Comparison of ENCODE assay signal across 21 cellular contexts in the genomic region with DNA sequence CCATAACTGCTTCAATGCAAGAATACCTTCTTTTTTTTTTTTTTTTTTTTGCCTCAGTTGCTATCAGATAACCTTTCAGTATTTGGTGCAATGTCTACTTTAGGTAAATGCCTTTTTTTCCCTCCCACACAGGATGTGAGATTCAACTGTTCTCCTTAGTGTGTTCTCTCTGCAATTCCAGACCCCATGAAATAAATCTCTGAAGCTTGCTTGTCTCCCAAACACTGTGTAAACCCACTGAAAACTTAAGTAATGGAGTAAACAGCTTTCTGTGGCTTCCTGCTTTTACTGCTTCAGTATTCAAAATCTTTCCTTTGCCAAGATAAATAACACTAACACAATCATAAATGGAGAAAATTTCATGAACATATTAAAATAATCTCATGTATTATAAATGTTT. TPM values are rescaled to one million over a fixed set of nuclear protein-coding genes. Genes with fewer than 3 reads are reported as not detected.
DNase-seq lines count a peak whose midpoint lies in the region; ATAC-seq and TF ChIP-seq lines count a peak whose summit lies in the region.
"Had no signal": no experiment of that assay in that cellular context is flagged by ENCODE, and none has a peak within 500 bp of the region (broad histone marks: within the 10 kb centered on the region; RNA-seq: fewer than 3 reads in every experiment).

No MANE protein-coding gene starts in this region.

- no peak for TF ChIP-seq CTCF in AG10803 (conservative IDR thresholded peaks at IDR 0.05; ENCODE audit: low read length)
- TF ChIP-seq CTCF in IMR-90 (conservative IDR thresholded peaks at IDR 0.05; ENCODE audit: low read depth, low read length): no peak
- no peak for TF ChIP-seq CTCF in nephron (IDR thresholded peaks at IDR 0.05; ENCODE audit: unreplicated experiment in 3 of 3)
- TF ChIP-seq CTCF in left lung (IDR thresholded peaks at IDR 0.05): no peak

- H4K20me1 ChIP-seq in IMR-90 (ENCODE audit: insufficient read depth, low read length): no peaks in the 10 kb centered on the region

- no peak overlapping the region for H2BK15ac ChIP-seq in IMR-90 (ENCODE audit: low read depth, low read length)

- H2BK20ac ChIP-seq in IMR-90 (ENCODE audit: low read depth, low read length): no peak overlapping the region

- BruUV-seq in IMR-90 (replicated peaks; lab: Mats Ljungman, UMichigan): no TSS peak

- no peak overlapping the region for H3K4ac ChIP-seq in IMR-90 (ENCODE audit: low read depth, low read length)

- H3K14ac ChIP-seq in IMR-90 (replicated peaks; ENCODE audit: low read depth, low read length): no peak overlapping the region

- no peaks in the 10 kb centered on the region for H3K9me1 ChIP-seq in IMR-90 (ENCODE audit: insufficient read depth, low read length)

- no peaks in the 10 kb centered on the region for H3K27me3 Mint-ChIP-seq in nephron (ENCODE audit: low read depth)

- H4K8ac ChIP-seq in IMR-90 (ENCODE audit: low read depth in 2 of 2, low read length in 2 of 2): no peak overlapping the region

- H3K27me3 ChIP-seq in IMR-90 (ENCODE audit: control insufficient read depth, insufficient read depth, low read length): no peaks in the 10 kb centered on the region
- H3K27me3 ChIP-seq in endocrine pancreas (ENCODE audit: control insufficient read depth, insufficient read depth, low read length): no peaks in the 10 kb centered on the region
- no peaks in the 10 kb centered on the region for H3K27me3 ChIP-seq in left lung

- no peak overlapping the region for H3K4me2 ChIP-seq in IMR-90 (ENCODE audit: low read depth, low read length)

- peak overlapping the region; percentile 17 to 48 (median 48) for H3K27ac Mint-ChIP-seq in nephron

- TF ChIP-seq RAD21 in IMR-90 (IDR thresholded peaks at IDR 0.05; ENCODE audit: low read length): no peak

- H3K4me3 ChIP-seq in AG10803 (ENCODE audit: low read length) (no peak overlapping the region), IMR-90 (ENCODE audit: insufficient read depth, low read depth, low read length) (no peak overlapping the region), endocrine pancreas (ENCODE audit: control insufficient read depth, insufficient read depth, low read length) (peak overlapping the region; percentile 10), left lung (no peak overlapping the region)
- H3K4me3 ChIP-seq: GM23248 had no signal

- H3K23ac ChIP-seq in IMR-90 (ENCODE audit: low read depth, low read length): no peak overlapping the region

- H3K9ac ChIP-seq in IMR-90 (ENCODE audit: low read depth, low read length) (no peak overlapping the region), endocrine pancreas (ENCODE audit: control insufficient read depth, insufficient read depth, low read length) (no peak overlapping the region)
- H3K9ac ChIP-seq: GM23248 had no signal

- H2AFZ ChIP-seq in IMR-90 (replicated peaks; ENCODE audit: low read length, poor library complexity): no peak overlapping the region
- H2AFZ ChIP-seq: GM23248 had no signal

- H2AK9ac ChIP-seq in IMR-90 (replicated peaks; ENCODE audit: low read depth, low read length, poor library complexity): no peak overlapping the region

- in situ Hi-C loops in IMR-90 (cut with MboI; ENCODE audit: low sequenced_read_pairs): no loop called here

- H4K91ac ChIP-seq in IMR-90 (ENCODE audit: insufficient read depth, low read depth, low read length): no peak overlapping the region

- H2BK5ac ChIP-seq in IMR-90 (ENCODE audit: low read depth, low read length, poor library complexity, severe bottlenecking): no peak overlapping the region

- no peaks in the 10 kb centered on the region for H3K36me3 Mint-ChIP-seq in nephron (ENCODE audit: low read depth)

- no peaks in the 10 kb centered on the region for H3K79me1 ChIP-seq in IMR-90 (ENCODE audit: low read depth in 1 of 2, low read length in 2 of 2)

- H3K4me1 ChIP-seq in IMR-90 (ENCODE audit: control insufficient read depth, insufficient read depth, low read length) (no peaks in the 10 kb centered on the region), endocrine pancreas (ENCODE audit: control insufficient read depth, insufficient read depth, low read length) (peaks cover 15% of the 10 kb centered on the region), left lung (no peaks in the 10 kb centered on the region)
- H3K4me1 ChIP-seq: Caco-2 had no signal

- POLR2A ChIA-PET in IMR-90 (lab: Charles Lee; ENCODE audit: unreplicated experiment): no interaction called here

- intact Hi-C loops in IMR-90 (cut with micrococcal nuclease) (no loop called here), left lung (cut with DNase I) (no loop called here)

- TF ChIP-seq POLR2A in IMR-90 (IDR thresholded peaks at IDR 0.05; ENCODE audit: low read depth, low read length): no peak

- H3K56ac ChIP-seq in IMR-90 (ENCODE audit: extremely low read depth, insufficient read depth, low read length): no peak overlapping the region

- H2AK5ac ChIP-seq in IMR-90 (ENCODE audit: low read depth, low read length): no peak overlapping the region

- H3K36me3 ChIP-seq in IMR-90 (ENCODE audit: control insufficient read depth, insufficient read depth, low read length) (no peaks in the 10 kb centered on the region), endocrine pancreas (ENCODE audit: control insufficient read depth, insufficient read depth, low read length) (no peaks in the 10 kb centered on the region), left lung (no peaks in the 10 kb centered on the region)

- H3K4me3 Mint-ChIP-seq in nephron: no peak overlapping the region

- DNase-seq in AG10803 (ENCODE audit: low read depth): peak; percentile 2
- no peak for DNase-seq in IMR-90
- no peak for DNase-seq in left lung
- DNase-seq in HuH-7.5 (ENCODE audit: low spot score): no peak
- DNase-seq in iPS-NIHi11 (ENCODE audit: low spot score): no peak
- DNase-seq: ACHN, Caco-2, DMS153, GM23248, HCEC 1CT, KG1, NCI-H1048, NCI-H2081 treated with DMSO at 0.1 percent for 48 hours, NCI-H345, NCI-H526, OCI-M1, SIG-M5 had no signal

- no peak overlapping the region for H4K5ac ChIP-seq in IMR-90 (ENCODE audit: low read depth, low read length)

- H3K18ac ChIP-seq in IMR-90 (ENCODE audit: low read depth, low read length): peak overlapping the region; percentile 9; the same call in 1 of the 2 replicates

- ATAC-seq in IMR-90 (ENCODE audit: low read depth) (no peak), left lung (no peak)

- no peak overlapping the region for H3K27ac ChIP-seq in IMR-90 (ENCODE audit: insufficient read depth, low read length)
- no peak overlapping the region for H3K27ac ChIP-seq in left lung
- H3K27ac ChIP-seq: GM23248 had no signal

- dilution Hi-C loops in IMR-90 (cut with HindIII; ENCODE audit: low sequenced_read_pairs, unreplicated experiment): no loop called here

- CTCF ChIA-PET in IMR-90 (lab: Yijun Ruan, JAX): no interaction called here

- no peak overlapping the region for H2BK120ac ChIP-seq in IMR-90 (ENCODE audit: low read depth, low read length)

- H3K4me1 Mint-ChIP-seq in nephron: peaks cover 14% of the 10 kb centered on the region

- no peaks in the 10 kb centered on the region for H3K9me3 ChIP-seq in IMR-90 (ENCODE audit: control insufficient read depth, insufficient read depth, low read length)
- no peaks in the 10 kb centered on the region for H3K9me3 ChIP-seq in endocrine pancreas (ENCODE audit: control insufficient read depth, low read length)
- no peaks in the 10 kb centered on the region for H3K9me3 ChIP-seq in left lung
- H3K9me3 ChIP-seq: Caco-2 had no signal

- no peaks in the 10 kb centered on the region for H3K9me3 Mint-ChIP-seq in nephron

TF ChIP-seq in IMR-90, 13 proteins besides CTCF, POLR2A, EP300 and RAD21:
- TF ChIP-seq, protein P1, sequence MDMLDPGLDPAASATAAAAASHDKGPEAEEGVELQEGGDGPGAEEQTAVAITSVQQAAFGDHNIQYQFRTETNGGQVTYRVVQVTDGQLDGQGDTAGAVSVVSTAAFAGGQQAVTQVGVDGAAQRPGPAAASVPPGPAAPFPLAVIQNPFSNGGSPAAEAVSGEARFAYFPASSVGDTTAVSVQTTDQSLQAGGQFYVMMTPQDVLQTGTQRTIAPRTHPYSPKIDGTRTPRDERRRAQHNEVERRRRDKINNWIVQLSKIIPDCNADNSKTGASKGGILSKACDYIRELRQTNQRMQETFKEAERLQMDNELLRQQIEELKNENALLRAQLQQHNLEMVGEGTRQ (IDR thresholded peaks at IDR 0.05; ENCODE audit: low read depth, low read length): no peak
- TF ChIP-seq MAFK (IDR thresholded peaks at IDR 0.05; ENCODE audit: low read depth, low read length) (no peak), MAZ (IDR thresholded peaks at IDR 0.05; ENCODE audit: borderline replicate concordance, low read depth, low read length) (no peak), SMC3 (IDR thresholded peaks at IDR 0.05; ENCODE audit: low read depth, low read length) (no peak), CHD1 (IDR thresholded peaks at IDR 0.05; ENCODE audit: low read depth, low read length) (no peak), BHLHE40 (IDR thresholded peaks at IDR 0.05; ENCODE audit: low read depth, low read length) (no peak), RCOR1 (IDR thresholded peaks at IDR 0.05; ENCODE audit: insufficient replicate concordance, low read length) (no peak), FOS (IDR thresholded peaks at IDR 0.05; ENCODE audit: low read depth, low read length) (no peak), CEBPB (IDR thresholded peaks at IDR 0.05; ENCODE audit: low read depth, low read length) (no peak), RFX5 (IDR thresholded peaks at IDR 0.05; ENCODE audit: low read depth, low read length) (no peak), NFE2L2 (IDR thresholded peaks at IDR 0.05; ENCODE audit: low read depth, low read length) (no peak), MXI1 (IDR thresholded peaks at IDR 0.05; ENCODE audit: borderline replicate concordance, low read depth, low read length) (no peak)
- TF ChIP-seq, protein P2, sequence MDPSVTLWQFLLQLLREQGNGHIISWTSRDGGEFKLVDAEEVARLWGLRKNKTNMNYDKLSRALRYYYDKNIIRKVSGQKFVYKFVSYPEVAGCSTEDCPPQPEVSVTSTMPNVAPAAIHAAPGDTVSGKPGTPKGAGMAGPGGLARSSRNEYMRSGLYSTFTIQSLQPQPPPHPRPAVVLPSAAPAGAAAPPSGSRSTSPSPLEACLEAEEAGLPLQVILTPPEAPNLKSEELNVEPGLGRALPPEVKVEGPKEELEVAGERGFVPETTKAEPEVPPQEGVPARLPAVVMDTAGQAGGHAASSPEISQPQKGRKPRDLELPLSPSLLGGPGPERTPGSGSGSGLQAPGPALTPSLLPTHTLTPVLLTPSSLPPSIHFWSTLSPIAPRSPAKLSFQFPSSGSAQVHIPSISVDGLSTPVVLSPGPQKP (IDR thresholded peaks at IDR 0.05; ENCODE audit: borderline replicate concordance, low read depth, low read length): no peak
TF ChIP-seq in IMR-90: peak in this region for 0.

RNA-seq across cellular contexts. Expression of a gene that starts 55.8 kb away (rescaled TPM):
- total RNA-seq in IMR-90 (2012; rRNA removed): 2.8 and 3.0 TPM in 2 replicates
- polyA plus RNA-seq in IMR-90 (2012; rRNA removed): 5.7 and 6.2 TPM in 2 replicates
- 4.6 and 5.4 TPM in 2 replicates for polyA plus RNA-seq in IMR-90 (2012; cell fraction: cytosol; rRNA removed)
- 1.4 and 2.9 TPM in 2 replicates for polyA plus RNA-seq in IMR-90 (2012; cell fraction: nucleus; rRNA removed; ENCODE audit: low replicate concordance)
- total RNA-seq in left lung: 10 to 100 TPM; 34.7 to 73.8 TPM
- total RNA-seq: Caco-2, GM23248, MCF 10A, RPMI7951 had no signal
